In genomic region chr3:35950045-35950444, GRCh38 we compare ENCODE assay signal across 21 cellular contexts.
"Had no signal": no experiment of that assay in that cellular context is flagged by ENCODE, and none has a peak within 500 bp of the region (broad histone marks: within the 10 kb centered on the region; RNA-seq: fewer than 3 reads in every experiment).

No MANE protein-coding gene starts in this region.

- H3K27ac ChIP-seq: coronary artery, dorsolateral prefrontal cortex, esophagus muscularis mucosa, gastrocnemius medialis, heart right ventricle, left lung, lower lobe of right lung had no signal

- H3K4me3 ChIP-seq: coronary artery, dorsolateral prefrontal cortex, esophagus muscularis mucosa, gastrocnemius medialis, heart right ventricle, left lung, lower lobe of right lung, mucosa of descending colon had no signal

- H3K9me3 ChIP-seq: esophagus muscularis mucosa, gastrocnemius medialis, heart right ventricle, left lung, lower lobe of right lung, mucosa of descending colon had no signal

- H3K4me1 ChIP-seq: gastrocnemius medialis, left lung, lower lobe of right lung had no signal

- H3K4me1 Mint-ChIP-seq: naive B cell; naive thymus-derived CD8-positive, alpha-beta T cell had no signal

- H3K4me3 Mint-ChIP-seq: mesothelial cell of epicardium; naive B cell; naive thymus-derived CD8-positive, alpha-beta T cell had no signal

- H3K36me3 Mint-ChIP-seq: mesothelial cell of epicardium; naive B cell; naive thymus-derived CD8-positive, alpha-beta T cell had no signal

- ATAC-seq: gastrocnemius medialis; heart right ventricle; left cardiac atrium; left lung; left ventricle myocardium superior; lower lobe of right lung; mucosa of descending colon; naive thymus-derived CD8-positive, alpha-beta T cell had no signal

- H3K27ac Mint-ChIP-seq: mesothelial cell of epicardium; naive thymus-derived CD8-positive, alpha-beta T cell had no signal

- DNase-seq: dermis blood vessel endothelial cell; dorsolateral prefrontal cortex; effector CD4-positive, alpha-beta T cell; effector memory CD4-positive, alpha-beta T cell; foreskin melanocyte; gastrocnemius medialis; glutamatergic neuron; head of caudate nucleus; heart right ventricle; hippocampal formation; left cardiac atrium; left lung; left ventricle myocardium superior; lower lobe of right lung; mesenchymal stem cell; mucosa of descending colon; naive B cell; naive thymus-derived CD8-positive, alpha-beta T cell had no signal

- H3K9me3 Mint-ChIP-seq: naive B cell; naive thymus-derived CD8-positive, alpha-beta T cell had no signal

- H3K27me3 ChIP-seq: dorsolateral prefrontal cortex, esophagus muscularis mucosa, gastrocnemius medialis, heart right ventricle, left lung had no signal

- H3K36me3 ChIP-seq: esophagus muscularis mucosa, gastrocnemius medialis, heart right ventricle, left lung, lower lobe of right lung had no signal
